In the genomic region with DNA sequence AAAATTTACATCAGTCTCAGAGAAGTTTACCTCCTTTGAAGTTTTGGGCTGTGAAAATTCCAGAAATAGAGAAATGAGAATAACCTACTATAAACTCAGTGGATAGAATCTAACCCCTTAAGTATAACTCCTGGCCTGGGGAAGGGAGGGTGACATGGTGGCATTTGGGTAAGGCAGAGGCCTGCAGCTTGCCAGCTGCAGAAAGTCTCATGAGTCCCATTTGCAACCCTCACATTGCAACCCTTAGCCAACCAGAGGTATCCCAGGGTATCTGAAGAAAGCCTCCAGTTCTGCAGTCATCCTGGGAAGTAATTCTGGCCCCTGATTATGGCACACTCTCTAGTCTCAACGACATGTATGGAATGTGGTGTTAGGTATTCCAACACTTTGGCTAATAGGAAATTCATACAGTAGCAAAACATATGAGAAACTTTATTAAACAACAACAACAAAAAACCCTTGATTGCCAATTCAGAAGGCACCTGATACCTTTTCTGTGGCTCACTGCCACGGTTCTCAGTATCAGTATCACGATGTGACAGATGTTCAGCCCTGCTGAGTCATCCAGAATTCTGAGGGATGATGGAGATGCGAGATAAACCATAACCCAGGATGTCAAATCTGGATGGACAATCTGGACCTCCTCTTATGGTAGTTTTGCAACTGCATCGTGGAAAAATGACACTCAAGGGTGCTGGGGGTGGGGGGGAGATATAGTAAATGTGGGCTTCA, we compare ENCODE assay signal across 2 cellular contexts.
TF ChIP-seq lines count a peak whose summit lies in the region.

No MANE protein-coding gene starts in this region.

TF ChIP-seq in GM12878, 131 proteins besides CTCF, POLR2A, EP300 and RAD21 (continued from another document):
- TF ChIP-seq, protein P1, sequence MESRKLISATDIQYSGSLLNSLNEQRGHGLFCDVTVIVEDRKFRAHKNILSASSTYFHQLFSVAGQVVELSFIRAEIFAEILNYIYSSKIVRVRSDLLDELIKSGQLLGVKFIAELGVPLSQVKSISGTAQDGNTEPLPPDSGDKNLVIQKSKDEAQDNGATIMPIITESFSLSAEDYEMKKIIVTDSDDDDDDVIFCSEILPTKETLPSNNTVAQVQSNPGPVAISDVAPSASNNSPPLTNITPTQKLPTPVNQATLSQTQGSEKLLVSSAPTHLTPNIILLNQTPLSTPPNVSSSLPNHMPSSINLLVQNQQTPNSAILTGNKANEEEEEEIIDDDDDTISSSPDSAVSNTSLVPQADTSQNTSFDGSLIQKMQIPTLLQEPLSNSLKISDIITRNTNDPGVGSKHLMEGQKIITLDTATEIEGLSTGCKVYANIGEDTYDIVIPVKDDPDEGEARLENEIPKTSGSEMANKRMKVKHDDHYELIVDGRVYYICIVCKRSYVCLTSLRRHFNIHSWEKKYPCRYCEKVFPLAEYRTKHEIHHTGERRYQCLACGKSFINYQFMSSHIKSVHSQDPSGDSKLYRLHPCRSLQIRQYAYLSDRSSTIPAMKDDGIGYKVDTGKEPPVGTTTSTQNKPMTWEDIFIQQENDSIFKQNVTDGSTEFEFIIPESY (IDR thresholded peaks at IDR 0.05), result no peak
- TF ChIP-seq, protein P2, sequence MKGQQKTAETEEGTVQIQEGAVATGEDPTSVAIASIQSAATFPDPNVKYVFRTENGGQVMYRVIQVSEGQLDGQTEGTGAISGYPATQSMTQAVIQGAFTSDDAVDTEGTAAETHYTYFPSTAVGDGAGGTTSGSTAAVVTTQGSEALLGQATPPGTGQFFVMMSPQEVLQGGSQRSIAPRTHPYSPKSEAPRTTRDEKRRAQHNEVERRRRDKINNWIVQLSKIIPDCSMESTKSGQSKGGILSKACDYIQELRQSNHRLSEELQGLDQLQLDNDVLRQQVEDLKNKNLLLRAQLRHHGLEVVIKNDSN (IDR thresholded peaks at IDR 0.05; ENCODE audit: borderline replicate concordance, extremely low read length, insufficient read depth, low read depth, low read length), result no peak
- TF ChIP-seq ASH2L (IDR thresholded peaks at IDR 0.05; ENCODE audit: borderline replicate concordance, low read depth) (no peak), MTA3 (IDR thresholded peaks at IDR 0.05; ENCODE audit: borderline replicate concordance, low read length) (no peak), CREM (IDR thresholded peaks at IDR 0.05; ENCODE audit: low read depth) (no peak), MYC (IDR thresholded peaks at IDR 0.05; ENCODE audit: insufficient read depth, insufficient read length, insufficient replicate concordance, low read length, severe bottlenecking) (no peak), GABPA (IDR thresholded peaks at IDR 0.05; ENCODE audit: low read depth) (no peak), SMAD5 (IDR thresholded peaks at IDR 0.05; ENCODE audit: low read depth) (no peak), IKZF1 (conservative IDR thresholded peaks at IDR 0.05) (no peak), NFYA (IDR thresholded peaks at IDR 0.05; ENCODE audit: borderline replicate concordance, low read depth, low read length) (no peak), NBN (IDR thresholded peaks at IDR 0.05) (no peak)
- TF ChIP-seq, protein P3, sequence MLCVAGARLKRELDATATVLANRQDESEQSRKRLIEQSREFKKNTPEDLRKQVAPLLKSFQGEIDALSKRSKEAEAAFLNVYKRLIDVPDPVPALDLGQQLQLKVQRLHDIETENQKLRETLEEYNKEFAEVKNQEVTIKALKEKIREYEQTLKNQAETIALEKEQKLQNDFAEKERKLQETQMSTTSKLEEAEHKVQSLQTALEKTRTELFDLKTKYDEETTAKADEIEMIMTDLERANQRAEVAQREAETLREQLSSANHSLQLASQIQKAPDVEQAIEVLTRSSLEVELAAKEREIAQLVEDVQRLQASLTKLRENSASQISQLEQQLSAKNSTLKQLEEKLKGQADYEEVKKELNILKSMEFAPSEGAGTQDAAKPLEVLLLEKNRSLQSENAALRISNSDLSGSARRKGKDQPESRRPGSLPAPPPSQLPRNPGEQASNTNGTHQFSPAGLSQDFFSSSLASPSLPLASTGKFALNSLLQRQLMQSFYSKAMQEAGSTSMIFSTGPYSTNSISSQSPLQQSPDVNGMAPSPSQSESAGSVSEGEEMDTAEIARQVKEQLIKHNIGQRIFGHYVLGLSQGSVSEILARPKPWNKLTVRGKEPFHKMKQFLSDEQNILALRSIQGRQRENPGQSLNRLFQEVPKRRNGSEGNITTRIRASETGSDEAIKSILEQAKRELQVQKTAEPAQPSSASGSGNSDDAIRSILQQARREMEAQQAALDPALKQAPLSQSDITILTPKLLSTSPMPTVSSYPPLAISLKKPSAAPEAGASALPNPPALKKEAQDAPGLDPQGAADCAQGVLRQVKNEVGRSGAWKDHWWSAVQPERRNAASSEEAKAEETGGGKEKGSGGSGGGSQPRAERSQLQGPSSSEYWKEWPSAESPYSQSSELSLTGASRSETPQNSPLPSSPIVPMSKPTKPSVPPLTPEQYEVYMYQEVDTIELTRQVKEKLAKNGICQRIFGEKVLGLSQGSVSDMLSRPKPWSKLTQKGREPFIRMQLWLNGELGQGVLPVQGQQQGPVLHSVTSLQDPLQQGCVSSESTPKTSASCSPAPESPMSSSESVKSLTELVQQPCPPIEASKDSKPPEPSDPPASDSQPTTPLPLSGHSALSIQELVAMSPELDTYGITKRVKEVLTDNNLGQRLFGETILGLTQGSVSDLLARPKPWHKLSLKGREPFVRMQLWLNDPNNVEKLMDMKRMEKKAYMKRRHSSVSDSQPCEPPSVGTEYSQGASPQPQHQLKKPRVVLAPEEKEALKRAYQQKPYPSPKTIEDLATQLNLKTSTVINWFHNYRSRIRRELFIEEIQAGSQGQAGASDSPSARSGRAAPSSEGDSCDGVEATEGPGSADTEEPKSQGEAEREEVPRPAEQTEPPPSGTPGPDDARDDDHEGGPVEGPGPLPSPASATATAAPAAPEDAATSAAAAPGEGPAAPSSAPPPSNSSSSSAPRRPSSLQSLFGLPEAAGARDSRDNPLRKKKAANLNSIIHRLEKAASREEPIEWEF (IDR thresholded peaks at IDR 0.05; ENCODE audit: insufficient replicate concordance, low read depth, low read length), result no peak
- TF ChIP-seq, protein P4, sequence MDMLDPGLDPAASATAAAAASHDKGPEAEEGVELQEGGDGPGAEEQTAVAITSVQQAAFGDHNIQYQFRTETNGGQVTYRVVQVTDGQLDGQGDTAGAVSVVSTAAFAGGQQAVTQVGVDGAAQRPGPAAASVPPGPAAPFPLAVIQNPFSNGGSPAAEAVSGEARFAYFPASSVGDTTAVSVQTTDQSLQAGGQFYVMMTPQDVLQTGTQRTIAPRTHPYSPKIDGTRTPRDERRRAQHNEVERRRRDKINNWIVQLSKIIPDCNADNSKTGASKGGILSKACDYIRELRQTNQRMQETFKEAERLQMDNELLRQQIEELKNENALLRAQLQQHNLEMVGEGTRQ (IDR thresholded peaks at IDR 0.05; ENCODE audit: borderline replicate concordance, low read depth, low read length), result no peak

TF ChIP-seq in SK-N-SH treated with all-trans-retinoic acid at 6 μM for 48 hours, 23 proteins besides CTCF, POLR2A, EP300 and RAD21 (continued from another document):
- TF ChIP-seq TCF4 (CRISPR knock-in tag; IDR thresholded peaks at IDR 0.05; ENCODE audit: borderline replicate concordance) (no peak), RARB (CRISPR knock-in tag; IDR thresholded peaks at IDR 0.05) (no peak), ZFP3 (CRISPR knock-in tag; IDR thresholded peaks at IDR 0.05) (no peak), ZNF8 (CRISPR knock-in tag; IDR thresholded peaks at IDR 0.05) (no peak), TSHZ2 (CRISPR knock-in tag; IDR thresholded peaks at IDR 0.05) (no peak), PPARA (CRISPR knock-in tag; IDR thresholded peaks at IDR 0.05; ENCODE audit: borderline replicate concordance) (no peak), SNAI2 (CRISPR knock-in tag; IDR thresholded peaks at IDR 0.05) (no peak), OSR1 (CRISPR knock-in tag; IDR thresholded peaks at IDR 0.05) (no peak), TOX (CRISPR knock-in tag; IDR thresholded peaks at IDR 0.05; ENCODE audit: borderline replicate concordance) (no peak), ISL1 (CRISPR knock-in tag; IDR thresholded peaks at IDR 0.05) (no peak), ZC3H10 (CRISPR knock-in tag; IDR thresholded peaks at IDR 0.05) (no peak)
TF ChIP-seq in SK-N-SH treated with all-trans-retinoic acid at 6 μM for 48 hours: peak in this region for 0.
